Comparison of ENCODE assay signal across 10 cellular contexts in genomic region chr4:139208404-139208945, GRCh38. TPM values are rescaled to one million over a fixed set of nuclear protein-coding genes. Genes with fewer than 3 reads are reported as not detected.
DNase-seq lines count a peak whose midpoint lies in the region; ATAC-seq and TF ChIP-seq lines count a peak whose summit lies in the region.
"Had no signal": no experiment of that assay in that cellular context is flagged by ENCODE, and none has a peak within 500 bp of the region (broad histone marks: within the 10 kb centered on the region; RNA-seq: fewer than 3 reads in every experiment).

No MANE protein-coding gene starts in this region.

- H3K27me3 Mint-ChIP-seq in activated T-helper 1 cell treated with anti-CD3 and anti-CD28 coated beads, Interleukin-12 subunit alpha, Interleukin-12 subunit beta, Interleukin-2, Interleukin-4 antibody, amounts not matched to agents 30 ng/mL and 10 ng/mL and 1 ng/mL, durations not matched to agents 14 hours and 24 hours and 36 hours (ENCODE audit: insufficient read depth) = peaks cover 3% of the 10 kb centered on the region

- no peaks in the 10 kb centered on the region for H3K9me3 Mint-ChIP-seq in activated T-helper 1 cell treated with anti-CD3 and anti-CD28 coated beads, Interleukin-12 subunit alpha, Interleukin-12 subunit beta, Interleukin-2, Interleukin-4 antibody, amounts not matched to agents 30 ng/mL and 10 ng/mL and 1 ng/mL, durations not matched to agents 14 hours and 24 hours and 36 hours
- H3K9me3 Mint-ChIP-seq: naive thymus-derived CD8-positive, alpha-beta T cell had no signal

- H3K9me3 ChIP-seq in psoas muscle = no peaks in the 10 kb centered on the region

- H3K36me3 ChIP-seq in psoas muscle (ENCODE audit: insufficient read depth in 1 of 2, low read depth in 1 of 2) = no peaks in the 10 kb centered on the region
- H3K36me3 ChIP-seq: cardiac muscle cell had no signal

- no peaks in the 10 kb centered on the region for H3K4me1 Mint-ChIP-seq in activated T-helper 1 cell treated with anti-CD3 and anti-CD28 coated beads, Interleukin-12 subunit alpha, Interleukin-12 subunit beta, Interleukin-2, Interleukin-4 antibody, amounts not matched to agents 30 ng/mL and 10 ng/mL and 1 ng/mL, durations not matched to agents 14 hours and 24 hours and 36 hours (ENCODE audit: low read depth)

- peak; percentile 17 for DNase-seq in GM10266 (ENCODE audit: extremely low spot score)
- DNase-seq in LHCN-M2 (ENCODE audit: low read depth) = peak; percentile 87
- DNase-seq in choroid plexus epithelial cell (ENCODE audit: low read depth) = peak; percentile 95
- DNase-seq in psoas muscle = no peak
- no peak for DNase-seq in stimulated activated CD4-positive, alpha-beta T cell treated with anti-CD3 and anti-CD28 coated beads, Interleukin-12 subunit alpha, Interleukin-12 subunit beta, amount 100 ng/mL, for 4 hours
- DNase-seq in RKO (ENCODE audit: low spot score) = no peak
- no peak for DNase-seq in activated T-helper 1 cell treated with anti-CD3 and anti-CD28 coated beads, Interleukin-12 subunit alpha, Interleukin-12 subunit beta, Interleukin-2, Interleukin-4 antibody, amounts not matched to agents 30 ng/mL and 10 ng/mL and 1 ng/mL, durations not matched to agents 14 hours and 24 hours and 36 hours (ENCODE audit: low spot score)

- H3K36me3 Mint-ChIP-seq in activated T-helper 1 cell treated with anti-CD3 and anti-CD28 coated beads, Interleukin-12 subunit alpha, Interleukin-12 subunit beta, Interleukin-2, Interleukin-4 antibody, amounts not matched to agents 30 ng/mL and 10 ng/mL and 1 ng/mL, durations not matched to agents 14 hours and 24 hours and 36 hours (ENCODE audit: low read depth) = no peaks in the 10 kb centered on the region
- H3K36me3 Mint-ChIP-seq: naive thymus-derived CD8-positive, alpha-beta T cell had no signal

- H3K4me3 ChIP-seq in choroid plexus epithelial cell (ENCODE audit: low read depth, low read length) = no peak overlapping the region
- H3K4me3 ChIP-seq in psoas muscle = no peak overlapping the region
- H3K4me3 ChIP-seq: cardiac muscle cell had no signal

- TF ChIP-seq CTCF in GM10266 (IDR thresholded peaks at IDR 0.05; ENCODE audit: control insufficient read depth, insufficient read depth, low read depth, missing control alignments) (no peak), choroid plexus epithelial cell (conservative IDR thresholded peaks at IDR 0.05; ENCODE audit: low read depth, low read length) (no peak), psoas muscle (IDR thresholded peaks at IDR 0.05) (no peak)

- no peaks in the 10 kb centered on the region for H3K4me1 ChIP-seq in psoas muscle

- ATAC-seq in psoas muscle = peak; percentile 48 to 81 (median 72)
- no peak for ATAC-seq in GM19452 (IDR thresholded peaks at IDR 0.05; ENCODE audit: unreplicated experiment)

- intact Hi-C loops in psoas muscle (cut with DNase I) = no loop called here
- intact Hi-C loops in activated T-helper 1 cell treated with anti-CD3 and anti-CD28 coated beads, Interleukin-12 subunit alpha, Interleukin-12 subunit beta, Interleukin-2, Interleukin-4 antibody, amounts not matched to agents 30 ng/mL and 10 ng/mL and 1 ng/mL, durations not matched to agents 14 hours and 24 hours and 36 hours (cut with micrococcal nuclease) = no loop called here

- H3K27ac ChIP-seq in psoas muscle = no peak overlapping the region
- H3K27ac ChIP-seq: cardiac muscle cell had no signal

- H3K4me3 Mint-ChIP-seq in activated T-helper 1 cell treated with anti-CD3 and anti-CD28 coated beads, Interleukin-12 subunit alpha, Interleukin-12 subunit beta, Interleukin-2, Interleukin-4 antibody, amounts not matched to agents 30 ng/mL and 10 ng/mL and 1 ng/mL, durations not matched to agents 14 hours and 24 hours and 36 hours = no peak overlapping the region
- H3K4me3 Mint-ChIP-seq: naive thymus-derived CD8-positive, alpha-beta T cell had no signal

- no peak overlapping the region for H3K27ac Mint-ChIP-seq in activated T-helper 1 cell treated with anti-CD3 and anti-CD28 coated beads, Interleukin-12 subunit alpha, Interleukin-12 subunit beta, Interleukin-2, Interleukin-4 antibody, amounts not matched to agents 30 ng/mL and 10 ng/mL and 1 ng/mL, durations not matched to agents 14 hours and 24 hours and 36 hours

- whole genome bisulfite sequencing in psoas muscle, 3 donors = 42 to 74% (median 52%) methylated on average over 3 of the region's 3 CpGs

- H3K27me3 ChIP-seq in psoas muscle (ENCODE audit: insufficient read depth in 3 of 3, low read length in 2 of 3) = no peaks in the 10 kb centered on the region
- H3K27me3 ChIP-seq: cardiac muscle cell had no signal

RNA-seq across cellular contexts. Expression of gene ELF2, which starts 31.5 kb away (rescaled TPM):
- 20.5 and 21.1 TPM in 2 replicates for total RNA-seq in LHCN-M2 (2014; rRNA removed)
- polyA plus RNA-seq in LHCN-M2 (2012) = 7.1 TPM
- 10 to 100 TPM; 27.0 to 31.7 (median 28.5) TPM for total RNA-seq in psoas muscle
- 10 to 100 TPM; 10.3 to 25.8 (median 14.7) TPM for polyA plus RNA-seq in psoas muscle
- total RNA-seq in activated T-helper 1 cell treated with anti-CD3 and anti-CD28 coated beads, Interleukin-12 subunit alpha, Interleukin-12 subunit beta, Interleukin-2, Interleukin-4 antibody, amounts not matched to agents 30 ng/mL and 10 ng/mL and 1 ng/mL, durations not matched to agents 14 hours and 24 hours and 36 hours = 26.3 and 29.3 TPM in 2 replicates

Comparison
In these comparisons a context has a peak if more than half of its experiments do, and no peak if none do; other contexts are left out.
1. DNase-seq: peak in GM10266 (single experiment), LHCN-M2 (single experiment) and choroid plexus epithelial cell (single experiment); none in psoas muscle (0 of 2), stimulated activated CD4-positive, alpha-beta T cell treated with anti-CD3 and anti-CD28 coated beads, Interleukin-12 subunit alpha, Interleukin-12 subunit beta, amount 100 ng/mL, for 4 hours (single experiment), RKO (single experiment) and activated T-helper 1 cell treated with anti-CD3 and anti-CD28 coated beads, Interleukin-12 subunit alpha, Interleukin-12 subunit beta, Interleukin-2, Interleukin-4 antibody, amounts not matched to agents 30 ng/mL and 10 ng/mL and 1 ng/mL, durations not matched to agents 14 hours and 24 hours and 36 hours (single experiment).